In genomic region chr11:44306469-44307244, GRCh38 we compare ENCODE assay signal across 15 cellular contexts. TPM values are rescaled to one million over a fixed set of nuclear protein-coding genes. Genes with fewer than 3 reads are reported as not detected.
DNase-seq lines count a peak whose midpoint lies in the region; ATAC-seq and TF ChIP-seq lines count a peak whose summit lies in the region.
"Had no signal": no experiment of that assay in that cellular context is flagged by ENCODE, and none has a peak within 500 bp of the region (broad histone marks: within the 10 kb centered on the region; RNA-seq: fewer than 3 reads in every experiment).

No MANE protein-coding gene starts in this region.

- H3K36me3 Mint-ChIP-seq in CD4-positive, alpha-beta T cell (ENCODE audit: low read depth), result no peaks in the 10 kb centered on the region
- peaks cover 14% of the 10 kb centered on the region for H3K36me3 Mint-ChIP-seq in nephron (ENCODE audit: low read depth)

- H3K4me1 ChIP-seq in HAP-1, result no peaks in the 10 kb centered on the region; the same call in 1 of the 2 replicates

- in situ Hi-C loops in HAP-1 (cut with MboI; ENCODE audit: low sequenced_read_pairs), result no loop called here

- peaks cover 24% of the 10 kb centered on the region for H3K4me1 Mint-ChIP-seq in CD4-positive, alpha-beta T cell (ENCODE audit: low read depth)
- peaks cover 41% of the 10 kb centered on the region for H3K4me1 Mint-ChIP-seq in nephron

- H3K27ac Mint-ChIP-seq in CD4-positive, alpha-beta T cell, result no peak overlapping the region
- H3K27ac Mint-ChIP-seq in nephron, result peak overlapping the region; percentile 62 to 78 (median 74)

- TF ChIP-seq CTCF in CD4-positive, alpha-beta T cell (IDR thresholded peaks at IDR 0.05), result no peak
- TF ChIP-seq CTCF in nephron (IDR thresholded peaks at IDR 0.05; ENCODE audit: unreplicated experiment in 3 of 3), result no peak

- H3K9me3 Mint-ChIP-seq in CD4-positive, alpha-beta T cell, result no peaks in the 10 kb centered on the region
- no peaks in the 10 kb centered on the region for H3K9me3 Mint-ChIP-seq in nephron

- no peak overlapping the region for H3K27ac ChIP-seq in CD4-positive, alpha-beta T cell (ENCODE audit: low read depth, low read length)
- H3K27ac ChIP-seq in caudate nucleus (ENCODE audit: low read depth, low read length), result peak overlapping the region; percentile 16
- H3K27ac ChIP-seq: ovary had no signal

- H3K4me3 Mint-ChIP-seq in CD4-positive, alpha-beta T cell, result peak overlapping the region; percentile 84
- peak overlapping the region; percentile 69 to 86 (median 81) for H3K4me3 Mint-ChIP-seq in nephron

- peaks cover 94% of the 10 kb centered on the region for H3K27me3 ChIP-seq in CD4-positive, alpha-beta T cell (ENCODE audit: control insufficient read depth, insufficient read depth, low read length)
- peaks cover 50% of the 10 kb centered on the region for H3K27me3 ChIP-seq in HAP-1 (ENCODE audit: low read depth)
- H3K27me3 ChIP-seq: ovary had no signal

- no peak for DNase-seq in CD4-positive, alpha-beta T cell
- no peak for DNase-seq in HAP-1 (ENCODE audit: low spot score in 2 of 2)
- no peak for DNase-seq in caudate nucleus (lab: John Stamatoyannopoulos, UW)
- no peak for DNase-seq in NOMO-1 (lab: John Stamatoyannopoulos, UW; ENCODE audit: unreplicated experiment in 2 of 2)
- DNase-seq: activated CD8-positive, alpha-beta memory T cell treated with anti-CD3 and anti-CD28 coated beads, Interleukin-2, amount 50 U/mL, for 48 hours; central memory CD4-positive, alpha-beta T cell; NCI-H2171 treated with DMSO at 0.1 percent for 48 hours; ovary had no signal

- CTCF ChIA-PET in CD4-positive, alpha-beta T cell (lab: Charles Lee), result no interaction called here

- H3K36me3 ChIP-seq in HAP-1 (replicated peaks), result no peaks in the 10 kb centered on the region
- H3K36me3 ChIP-seq: ovary had no signal

- POLR2A ChIA-PET in CD4-positive, alpha-beta T cell (lab: Charles Lee), result no interaction called here

- peak overlapping the region; percentile 28 for H3K4me3 ChIP-seq in HAP-1

- H3K27me3 Mint-ChIP-seq in CD4-positive, alpha-beta T cell, result peaks cover 94% of the 10 kb centered on the region
- peaks cover 100% of the 10 kb centered on the region for H3K27me3 Mint-ChIP-seq in nephron (ENCODE audit: low read depth)

- no peak for ATAC-seq in CD4-positive, alpha-beta T cell (ENCODE audit: poor library complexity)
- no peak for ATAC-seq in GM18517 (IDR thresholded peaks at IDR 0.05; ENCODE audit: unreplicated experiment)
- ATAC-seq in GM19328 (IDR thresholded peaks at IDR 0.05; ENCODE audit: unreplicated experiment), result no peak
- ATAC-seq in GM21423 (IDR thresholded peaks at IDR 0.05; ENCODE audit: unreplicated experiment), result no peak

- intact Hi-C loops in CD4-positive, alpha-beta T cell (cut with DNase I, micrococcal nuclease), result no loop called here

- H3K9me3 ChIP-seq in CD4-positive, alpha-beta T cell (ENCODE audit: control insufficient read depth, low read length), result no peaks in the 10 kb centered on the region
- no peaks in the 10 kb centered on the region for H3K9me3 ChIP-seq in HAP-1
- H3K9me3 ChIP-seq: ovary had no signal

RNA-seq across cellular contexts. Expression of gene ALX4, which starts 3.3 kb away (rescaled TPM):
- total RNA-seq in CD4-positive, alpha-beta T cell, result not detected
- total RNA-seq: kidney epithelial cell, LHCN-M2, OCI-LY7 had no signal
